ENCODE assay signal across 28 cellular contexts in genomic region chr4:119093042-119093827, GRCh38. TPM values are rescaled to one million over a fixed set of nuclear protein-coding genes. Genes with fewer than 3 reads are reported as not detected.
DNase-seq lines count a peak whose midpoint lies in the region; ATAC-seq, FAIRE-seq and TF ChIP-seq lines count a peak whose summit lies in the region.
"Had no signal": no experiment of that assay in that cellular context is flagged by ENCODE, and none has a peak within 500 bp of the region (broad histone marks: within the 10 kb centered on the region; RNA-seq: fewer than 3 reads in every experiment).

No MANE protein-coding gene starts in this region.

- peaks cover 4% of the 10 kb centered on the region for H3K4me1 Mint-ChIP-seq in activated T-cell treated with anti-CD3 and anti-CD28 coated beads, Interleukin-2, amount 50 U/mL, for 24 hours (ENCODE audit: low read depth)
- H3K4me1 Mint-ChIP-seq: activated CD4-positive, alpha-beta T cell treated with anti-CD3 and anti-CD28 coated beads, Interleukin-2, amount 10 ng/mL, durations not matched to agents 24 days and 14 days; brain; nephron had no signal

- H3K36me3 ChIP-seq in mucosa of descending colon (ENCODE audit: low read depth), result no peaks in the 10 kb centered on the region
- H3K36me3 ChIP-seq: upper lobe of right lung had no signal

- no peak for TF ChIP-seq CTCF in mucosa of descending colon (IDR thresholded peaks at IDR 0.05)

- H3K4me1 ChIP-seq in right cardiac atrium (ENCODE audit: control insufficient read depth, insufficient read depth, low read length) (no peaks in the 10 kb centered on the region), mucosa of descending colon (ENCODE audit: low read depth) (peaks cover 12% of the 10 kb centered on the region)
- H3K4me1 ChIP-seq: upper lobe of right lung had no signal

- H3K4me3 ChIP-seq in right cardiac atrium (ENCODE audit: low read length), result no peak overlapping the region
- no peak overlapping the region for H3K4me3 ChIP-seq in mucosa of descending colon
- H3K4me3 ChIP-seq: upper lobe of right lung had no signal

- ATAC-seq in right cardiac atrium (peak; percentile 55 to 66), Right ventricle myocardium superior (ENCODE audit: poor library complexity) (no peak), mucosa of descending colon (peak; percentile 60), HG02610 (IDR thresholded peaks at IDR 0.05; ENCODE audit: unreplicated experiment) (no peak)
- ATAC-seq: activated naive CD8-positive, alpha-beta T cell treated with anti-CD3 and anti-CD28 coated beads, Interleukin-2, amount 50 U/mL, for 24 hours; foreskin keratinocyte; HCT116; T-helper 17 cell; upper lobe of right lung had no signal

- intact Hi-C loops in right cardiac atrium (cut with DNase I) (no loop called here), Right ventricle myocardium superior (cut with DNase I) (no loop called here), mucosa of descending colon (cut with DNase I, micrococcal nuclease) (no loop called here)

- H3K9me3 Mint-ChIP-seq in activated T-cell treated with anti-CD3 and anti-CD28 coated beads, Interleukin-2, amount 50 U/mL, for 24 hours, result no peaks in the 10 kb centered on the region
- H3K9me3 Mint-ChIP-seq: activated naive CD8-positive, alpha-beta T cell treated with anti-CD3 and anti-CD28 coated beads, Interleukin-2, amount 50 U/mL, for 24 hours had no signal

- DNase-seq in right cardiac atrium (peak in 1 of 3 donors; percentile 19), Right ventricle myocardium superior (no peak), mucosa of descending colon (peak in 2 of 3 donors; percentile 23 to 40), NCI-H1694 (lab: John Stamatoyannopoulos, UW) (no peak)
- DNase-seq in stimulated activated CD4-positive, alpha-beta T cell treated with anti-CD3 and anti-CD28 coated beads, Interleukin-4, amount 100 ng/mL, for 1 hour, result no peak
- no peak for DNase-seq in activated T-cell treated with anti-CD3 and anti-CD28 coated beads, Interleukin-2, amount 50 U/mL, for 24 hours
- DNase-seq: activated CD4-positive, alpha-beta T cell treated with anti-CD3 and anti-CD28 coated beads, Interleukin-2, amount 10 ng/mL, durations not matched to agents 24 days and 14 days; activated CD8-positive, alpha-beta memory T cell treated with anti-CD3 and anti-CD28 coated beads, Interleukin-2, amount 50 U/mL, for 4 hours; activated effector memory CD4-positive, alpha-beta T cell treated with anti-CD3 and anti-CD28 coated beads, Interleukin-2, amount 50 U/mL, for 16 hours; activated naive CD8-positive, alpha-beta T cell treated with anti-CD3 and anti-CD28 coated beads, Interleukin-2, amount 50 U/mL, for 24 hours; cortex of kidney; foreskin keratinocyte; kidney glomerular epithelial cell; NCI-H146; NCI-H774; SIG-M5; T-helper 17 cell; upper lobe of right lung had no signal

- no peak overlapping the region for H3K27ac Mint-ChIP-seq in activated T-cell treated with anti-CD3 and anti-CD28 coated beads, Interleukin-2, amount 50 U/mL, for 24 hours
- H3K27ac Mint-ChIP-seq: activated CD4-positive, alpha-beta T cell treated with anti-CD3 and anti-CD28 coated beads, Interleukin-2, amount 10 ng/mL, durations not matched to agents 24 days and 14 days; activated naive CD8-positive, alpha-beta T cell treated with anti-CD3 and anti-CD28 coated beads, Interleukin-2, amount 50 U/mL, for 24 hours; brain; mesothelial cell of epicardium; T-helper 17 cell had no signal

- peaks cover 13% of the 10 kb centered on the region for H3K27me3 Mint-ChIP-seq in activated T-cell treated with anti-CD3 and anti-CD28 coated beads, Interleukin-2, amount 50 U/mL, for 24 hours
- H3K27me3 Mint-ChIP-seq: activated naive CD8-positive, alpha-beta T cell treated with anti-CD3 and anti-CD28 coated beads, Interleukin-2, amount 50 U/mL, for 24 hours; brain had no signal

- FAIRE-seq in endometrium (lab: Jason Lieb, UNC), result peak; percentile 60
- FAIRE-seq: GM18507 had no signal

- WGBS in right cardiac atrium, result 61% methylated on average over 5 of the region's 5 CpGs

- H3K27ac ChIP-seq in right cardiac atrium (ENCODE audit: low read length), result no peak overlapping the region
- H3K27ac ChIP-seq: foreskin keratinocyte, upper lobe of right lung had no signal

- H3K4me3 Mint-ChIP-seq in activated T-cell treated with anti-CD3 and anti-CD28 coated beads, Interleukin-2, amount 50 U/mL, for 24 hours, result no peak overlapping the region
- H3K4me3 Mint-ChIP-seq: activated CD4-positive, alpha-beta T cell treated with anti-CD3 and anti-CD28 coated beads, Interleukin-2, amount 10 ng/mL, durations not matched to agents 24 days and 14 days; activated naive CD8-positive, alpha-beta T cell treated with anti-CD3 and anti-CD28 coated beads, Interleukin-2, amount 50 U/mL, for 24 hours; brain; mesothelial cell of epicardium; nephron; T-helper 17 cell had no signal

- H3K36me3 Mint-ChIP-seq in activated T-cell treated with anti-CD3 and anti-CD28 coated beads, Interleukin-2, amount 50 U/mL, for 24 hours (ENCODE audit: low read depth), result no peaks in the 10 kb centered on the region
- H3K36me3 Mint-ChIP-seq: brain, mesothelial cell of epicardium had no signal

- no peaks in the 10 kb centered on the region for H3K9me3 ChIP-seq in right cardiac atrium (ENCODE audit: control insufficient read depth, low read length)
- H3K9me3 ChIP-seq in mucosa of descending colon, result no peaks in the 10 kb centered on the region
- H3K9me3 ChIP-seq: upper lobe of right lung had no signal

- no peaks in the 10 kb centered on the region for H3K27me3 ChIP-seq in right cardiac atrium (ENCODE audit: control insufficient read depth, insufficient read depth)
- H3K27me3 ChIP-seq: foreskin keratinocyte, upper lobe of right lung had no signal

RNA-seq across cellular contexts. Expression of gene MYOZ2, which starts 42.4 kb away (rescaled TPM):
- total RNA-seq in right cardiac atrium, result 100 to 1,000 TPM; 506 to 683 (median 614) TPM
- polyA plus RNA-seq in right cardiac atrium, result 709 TPM
- 705 TPM for total RNA-seq in Right ventricle myocardium superior
- total RNA-seq in mucosa of descending colon, result under 1 TPM; 0.20 to 0.63 (median 0.29) TPM
- total RNA-seq: A673; activated CD4-positive, alpha-beta T cell treated with anti-CD3 and anti-CD28 coated beads, Interleukin-2, amount 10 ng/mL, durations not matched to agents 24 days and 14 days; foreskin keratinocyte; M059J; OCI-LY7; T-helper 17 cell had no signal
- polyA plus RNA-seq: foreskin keratinocyte had no signal

Comparison
In these comparisons a context has a peak if more than half of its experiments do, and no peak if none do; other contexts are left out.
1. ATAC-seq: peak in right cardiac atrium (2 of 2) and mucosa of descending colon (single experiment); none in Right ventricle myocardium superior (single experiment) and HG02610 (single experiment).
2. DNase-seq: peak in mucosa of descending colon (2 of 3); none in Right ventricle myocardium superior (single experiment), stimulated activated CD4-positive, alpha-beta T cell treated with anti-CD3 and anti-CD28 coated beads, Interleukin-4, amount 100 ng/mL, for 1 hour (single experiment), NCI-H1694 (single experiment) and activated T-cell treated with anti-CD3 and anti-CD28 coated beads, Interleukin-2, amount 50 U/mL, for 24 hours (single experiment).
3. RNA of gene MYOZ2, which starts 42.4 kb away (total RNA-seq): 705 TPM in Right ventricle myocardium superior (single experiment) and 506 to 683 TPM in right cardiac atrium; 0.20 to 0.63 TPM in mucosa of descending colon; every median in the first group is over 100 times any median in the second.